In genomic region chrX:125627676-125628075, GRCh38 we compare ENCODE assay signal across 22 cellular contexts.
DNase-seq lines count a peak whose midpoint lies in the region; ATAC-seq, FAIRE-seq and TF ChIP-seq lines count a peak whose summit lies in the region.
"Had no signal": no experiment of that assay in that cellular context is flagged by ENCODE, and none has a peak within 500 bp of the region (broad histone marks: within the 10 kb centered on the region; RNA-seq: fewer than 3 reads in every experiment).

No MANE protein-coding gene starts in this region.

- H3K4me3 ChIP-seq in bronchial epithelial cell (ENCODE audit: low read depth, low read length), result no peak overlapping the region
- H3K4me3 ChIP-seq: A549; BLaER1 treated with 17β-estradiol and CSF1 and Interleukin-3, amounts not matched to agents 10 nM and 100 nM; GM23338 had no signal

- ATAC-seq in HG02610 (IDR thresholded peaks at IDR 0.05; ENCODE audit: unreplicated experiment), result no peak
- ATAC-seq: A549, HCT116 had no signal

- H3K27me3 ChIP-seq in bronchial epithelial cell (ENCODE audit: control insufficient read depth, insufficient read depth, low read length), result no peaks in the 10 kb centered on the region
- H3K27me3 ChIP-seq: BE2C had no signal

- no peaks in the 10 kb centered on the region for H3K36me3 ChIP-seq in bronchial epithelial cell (ENCODE audit: control insufficient read depth, insufficient read depth, low read length)
- H3K36me3 ChIP-seq: BE2C; BLaER1 treated with 17β-estradiol and CSF1 and Interleukin-3, amounts not matched to agents 10 nM and 100 nM had no signal

- peak; percentile 36 for FAIRE-seq in bronchial epithelial cell (lab: Jason Lieb, UNC)
- FAIRE-seq: A549, G401.6, GM12892 had no signal

- TF ChIP-seq CTCF in bronchial epithelial cell (IDR thresholded peaks at IDR 0.05; ENCODE audit: insufficient read depth, low read length, severe bottlenecking), result no peak

- peak; percentile 2 to 5 for DNase-seq in SHP77 (lab: John Stamatoyannopoulos, UW)
- no peak for DNase-seq in SHP77 treated with DMSO at 0.1 percent for 48 hours (lab: John Stamatoyannopoulos, UW)
- DNase-seq in NCI-H69 (lab: John Stamatoyannopoulos, UW), result peak; percentile 2
- no peak for DNase-seq in bronchial epithelial cell (ENCODE audit: low read depth)
- no peak for DNase-seq in NCI-H1436 treated with DMSO at 0.1 percent for 48 hours (lab: John Stamatoyannopoulos, UW)
- DNase-seq in stimulated activated CD4-positive, alpha-beta T cell treated with anti-CD3 and anti-CD28 coated beads, Interleukin-1b, Interleukin-23, amount 100 ng/mL, for 48 hours, result no peak
- DNase-seq: 8988T; ACHN; AML-193; BE2C; Calu3; CD4-positive, alpha-beta T cell; CD8-positive, alpha-beta memory T cell; DMS53; DMS79 treated with DMSO at 0.1 percent for 48 hours had no signal

Comparison
In these comparisons a context has a peak if more than half of its experiments do, and no peak if none do; other contexts are left out.
1. DNase-seq: peak in SHP77 (2 of 2) and NCI-H69 (single experiment); none in SHP77 treated with DMSO at 0.1 percent for 48 hours (single experiment), bronchial epithelial cell (single experiment), NCI-H1436 treated with DMSO at 0.1 percent for 48 hours (single experiment) and stimulated activated CD4-positive, alpha-beta T cell treated with anti-CD3 and anti-CD28 coated beads, Interleukin-1b, Interleukin-23, amount 100 ng/mL, for 48 hours (single experiment).